In the genomic region with DNA sequence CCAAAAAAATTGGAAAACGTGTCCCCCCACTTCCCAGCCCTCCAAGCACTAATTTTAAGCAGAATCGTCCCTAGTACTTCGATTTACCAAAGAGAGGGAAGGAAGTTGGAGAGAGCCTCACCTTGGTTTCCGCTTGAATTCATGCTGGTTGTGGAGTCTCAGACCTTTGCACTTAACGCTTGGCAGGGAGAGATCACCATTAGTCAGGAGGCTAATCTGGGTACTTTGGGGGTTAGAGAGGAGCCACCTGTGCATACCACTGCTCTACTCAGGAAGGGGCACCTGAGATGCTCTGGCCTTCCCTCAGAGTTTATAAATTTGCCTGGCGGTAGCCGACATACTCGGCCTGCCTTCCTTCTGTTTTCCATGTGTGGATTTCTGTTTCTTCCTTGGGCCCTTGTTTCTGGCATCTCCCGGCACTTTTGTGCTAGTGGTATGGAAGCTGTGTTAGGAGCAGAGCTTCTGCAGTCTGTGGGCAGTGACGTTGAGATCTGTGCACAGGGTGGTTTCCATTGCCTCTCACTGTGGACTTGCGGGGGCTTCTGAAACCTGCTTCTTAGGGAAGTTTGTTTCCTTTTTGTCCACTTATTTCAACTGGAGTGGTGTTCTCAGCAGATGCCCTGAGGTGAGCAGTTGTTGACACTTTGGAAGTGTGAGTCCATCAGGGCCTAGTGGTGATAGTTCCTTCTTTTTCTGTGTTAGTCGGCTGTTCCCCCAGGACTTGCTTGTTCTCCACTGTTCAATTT, we compare ENCODE assay signal across 10 cellular contexts.
DNase-seq lines count a peak whose midpoint lies in the region; ATAC-seq and TF ChIP-seq lines count a peak whose summit lies in the region.
"Had no signal": no experiment of that assay in that cellular context is flagged by ENCODE, and none has a peak within 500 bp of the region (broad histone marks: within the 10 kb centered on the region; RNA-seq: fewer than 3 reads in every experiment).

No MANE protein-coding gene starts in this region.

- peaks cover 13% of the 10 kb centered on the region for H3K36me3 Mint-ChIP-seq in activated naive CD4-positive, alpha-beta T cell treated with anti-CD3 and anti-CD28 coated beads, Interleukin-2, amount 50 U/mL, for 24 hours
- H3K36me3 Mint-ChIP-seq in activated naive CD4-positive, alpha-beta T cell treated with anti-CD3 and anti-CD28 coated beads, Interleukin-2, amount 10 ng/mL, durations not matched to agents 7 days and 5 days = peaks cover 44% of the 10 kb centered on the region
- H3K36me3 Mint-ChIP-seq in stimulated activated effector memory CD8-positive, alpha-beta T cell treated with anti-CD3 and anti-CD28 coated beads, Interleukin-12 subunit alpha, Interleukin-12 subunit beta, amount 100 ng/mL, for 72 hours = peaks cover 25% of the 10 kb centered on the region

- H3K9ac ChIP-seq in OCI-LY1 (ENCODE audit: low read length) = no peak overlapping the region

- H3K9me2 ChIP-seq in OCI-LY1 (ENCODE audit: low read depth, low read length) = no peaks in the 10 kb centered on the region

- no peak overlapping the region for H2AFZ ChIP-seq in OCI-LY1 (ENCODE audit: low read length)

- no peak overlapping the region for H3K4me3 ChIP-seq in OCI-LY1 (ENCODE audit: low read depth, low read length, poor library complexity, severe bottlenecking)

- H3K27me3 Mint-ChIP-seq in activated naive CD4-positive, alpha-beta T cell treated with anti-CD3 and anti-CD28 coated beads, Interleukin-2, amount 50 U/mL, for 24 hours = no peaks in the 10 kb centered on the region
- no peaks in the 10 kb centered on the region for H3K27me3 Mint-ChIP-seq in activated naive CD4-positive, alpha-beta T cell treated with anti-CD3 and anti-CD28 coated beads, Interleukin-2, amount 10 ng/mL, durations not matched to agents 7 days and 5 days

- H3K9me3 ChIP-seq in OCI-LY1 (ENCODE audit: low read length) = no peaks in the 10 kb centered on the region

- H3K4me1 Mint-ChIP-seq in activated naive CD4-positive, alpha-beta T cell treated with anti-CD3 and anti-CD28 coated beads, Interleukin-2, amount 50 U/mL, for 24 hours = peaks cover 86% of the 10 kb centered on the region
- peaks cover 52% of the 10 kb centered on the region for H3K4me1 Mint-ChIP-seq in activated naive CD4-positive, alpha-beta T cell treated with anti-CD3 and anti-CD28 coated beads, Interleukin-2, amount 10 ng/mL, durations not matched to agents 7 days and 5 days
- H3K4me1 Mint-ChIP-seq in stimulated activated effector memory CD8-positive, alpha-beta T cell treated with anti-CD3 and anti-CD28 coated beads, Interleukin-12 subunit alpha, Interleukin-12 subunit beta, amount 100 ng/mL, for 72 hours = peaks cover 53% of the 10 kb centered on the region

- intact Hi-C loops in left colon (cut with DNase I, micrococcal nuclease) = loop anchor here (5.0 to 10.0 kb wide), 3 partner anchors 136 to 428 kb away; a partner anchor contains a TSS

- H3K27ac Mint-ChIP-seq in activated naive CD4-positive, alpha-beta T cell treated with anti-CD3 and anti-CD28 coated beads, Interleukin-2, amount 50 U/mL, for 24 hours = peak overlapping the region; percentile 96
- no peak overlapping the region for H3K27ac Mint-ChIP-seq in activated naive CD4-positive, alpha-beta T cell treated with anti-CD3 and anti-CD28 coated beads, Interleukin-2, amount 10 ng/mL, durations not matched to agents 7 days and 5 days
- peak overlapping the region; percentile 84 for H3K27ac Mint-ChIP-seq in stimulated activated effector memory CD8-positive, alpha-beta T cell treated with anti-CD3 and anti-CD28 coated beads, Interleukin-12 subunit alpha, Interleukin-12 subunit beta, amount 100 ng/mL, for 72 hours

- H3K79me2 ChIP-seq in OCI-LY1 (ENCODE audit: insufficient read depth, low read length) = peaks cover 40% of the 10 kb centered on the region

- TF ChIP-seq CTCF in OCI-LY1 (IDR thresholded peaks at IDR 0.05; ENCODE audit: low read length) = no peak

- peaks cover 16% of the 10 kb centered on the region; the same call in 1 of the 2 replicates for H3F3A ChIP-seq in OCI-LY1 (ENCODE audit: insufficient read depth, low read length)

- no peak overlapping the region for H3K4me3 Mint-ChIP-seq in activated naive CD4-positive, alpha-beta T cell treated with anti-CD3 and anti-CD28 coated beads, Interleukin-2, amount 50 U/mL, for 24 hours
- no peak overlapping the region for H3K4me3 Mint-ChIP-seq in activated naive CD4-positive, alpha-beta T cell treated with anti-CD3 and anti-CD28 coated beads, Interleukin-2, amount 10 ng/mL, durations not matched to agents 7 days and 5 days
- no peak overlapping the region for H3K4me3 Mint-ChIP-seq in stimulated activated effector memory CD8-positive, alpha-beta T cell treated with anti-CD3 and anti-CD28 coated beads, Interleukin-12 subunit alpha, Interleukin-12 subunit beta, amount 100 ng/mL, for 72 hours

- H3K9me3 Mint-ChIP-seq in activated naive CD4-positive, alpha-beta T cell treated with anti-CD3 and anti-CD28 coated beads, Interleukin-2, amount 50 U/mL, for 24 hours = no peaks in the 10 kb centered on the region
- H3K9me3 Mint-ChIP-seq in activated naive CD4-positive, alpha-beta T cell treated with anti-CD3 and anti-CD28 coated beads, Interleukin-2, amount 10 ng/mL, durations not matched to agents 7 days and 5 days = no peaks in the 10 kb centered on the region
- no peaks in the 10 kb centered on the region for H3K9me3 Mint-ChIP-seq in stimulated activated effector memory CD8-positive, alpha-beta T cell treated with anti-CD3 and anti-CD28 coated beads, Interleukin-12 subunit alpha, Interleukin-12 subunit beta, amount 100 ng/mL, for 72 hours

- H3K4me2 ChIP-seq in OCI-LY1 (ENCODE audit: low read length) = peak overlapping the region; percentile 19; the same call in 1 of the 2 replicates

- H3K27ac ChIP-seq in OCI-LY1 (ENCODE audit: low read depth, low read length, poor library complexity, severe bottlenecking) = peak overlapping the region; percentile 79

- 0 out of 2 replicates have a peak, but pooled peaks cover 2% of the 10 kb centered on the region for H4K20me1 ChIP-seq in OCI-LY1 (ENCODE audit: insufficient read depth, low read length)

- CTCF ChIA-PET in activated naive CD4-positive, alpha-beta T cell treated with anti-CD3 and anti-CD28 coated beads, Interleukin-2, amount 10 ng/mL, durations not matched to agents 7 days and 5 days (lab: Charles Lee) = interaction anchor here (1.0 to 4.3 kb wide), 5 partner anchors 13 to 138 kb away, joined by 3 to 67 read pairs (median 6); no protein-coding TSS in a partner anchor

- DNase-seq in activated naive CD4-positive, alpha-beta T cell treated with anti-CD3 and anti-CD28 coated beads, Interleukin-2, amount 10 ng/mL, durations not matched to agents 7 days and 5 days = no peak
- DNase-seq in stimulated activated effector memory CD8-positive, alpha-beta T cell treated with anti-CD3 and anti-CD28 coated beads, Interleukin-12 subunit alpha, Interleukin-12 subunit beta, amount 100 ng/mL, for 72 hours (ENCODE audit: low spot score in 2 of 2) = no peak
- DNase-seq in NK-92 (lab: John Stamatoyannopoulos, UW; ENCODE audit: unreplicated experiment) = no peak
- DNase-seq in NCI-H1930 (lab: John Stamatoyannopoulos, UW) = no peak
- no peak for DNase-seq in left colon
- DNase-seq: ACHN, NCI-H2171 had no signal

- peaks cover 90% of the 10 kb centered on the region for H3K36me3 ChIP-seq in OCI-LY1 (ENCODE audit: insufficient read depth, low read length)

- no peaks in the 10 kb centered on the region for H3K27me3 ChIP-seq in OCI-LY1 (ENCODE audit: insufficient read depth, low read length)

- H3K4me1 ChIP-seq in OCI-LY1 (ENCODE audit: insufficient read depth, low read length, severe bottlenecking) = peaks cover 91% of the 10 kb centered on the region

- peak; percentile 50 for ATAC-seq in GM21737 (IDR thresholded peaks at IDR 0.05; ENCODE audit: unreplicated experiment)
- ATAC-seq in stimulated activated effector memory CD8-positive, alpha-beta T cell treated with anti-CD3 and anti-CD28 coated beads, Interleukin-12 subunit alpha, Interleukin-12 subunit beta, amount 100 ng/mL, for 72 hours = no peak
- no peak for ATAC-seq in left colon
